ENCODE assay signal across 24 cellular contexts in genomic region chr2:200730302-200730701, GRCh38.
"Had no signal": no experiment of that assay in that cellular context is flagged by ENCODE, and none has a peak within 500 bp of the region (broad histone marks: within the 10 kb centered on the region; RNA-seq: fewer than 3 reads in every experiment).

No MANE protein-coding gene starts in this region.

- H3K9me3 ChIP-seq: esophagus muscularis mucosa, gastroesophageal sphincter, heart left ventricle, left lung, lower lobe of right lung, mucosa of descending colon had no signal

- H3K4me2 ChIP-seq: hepatocyte had no signal

- H3K4me1 ChIP-seq: esophagus muscularis mucosa, foreskin keratinocyte, gastroesophageal sphincter, left lung, lower lobe of right lung had no signal

- H3K36me3 ChIP-seq: esophagus muscularis mucosa, gastroesophageal sphincter, heart left ventricle, left lung, lower lobe of right lung had no signal

- H3K79me2 ChIP-seq: hepatocyte had no signal

- H3K4me3 ChIP-seq: coronary artery, dorsolateral prefrontal cortex, esophagus muscularis mucosa, gastroesophageal sphincter, heart left ventricle, hepatocyte, left lung, lower lobe of right lung, mucosa of descending colon had no signal

- H3K27ac ChIP-seq: coronary artery, esophagus muscularis mucosa, foreskin keratinocyte, gastroesophageal sphincter, heart left ventricle, hepatocyte, left lung, lower lobe of right lung had no signal

- ATAC-seq: gastroesophageal sphincter, heart left ventricle, left lung, lower lobe of right lung had no signal

- DNase-seq: dermis blood vessel endothelial cell; dorsolateral prefrontal cortex; effector CD4-positive, alpha-beta T cell; effector memory CD4-positive, alpha-beta T cell; foreskin keratinocyte; heart left ventricle; hypothalamus; immature natural killer cell; islet precursor cell; kidney; kidney glomerular epithelial cell; left colon; left lung; lower lobe of right lung; mesenchymal stem cell; mucosa of descending colon; naive B cell had no signal

- H3K27me3 ChIP-seq: left lung had no signal

- FAIRE-seq: colon, endothelial cell of umbilical vein, frontal cortex, kidney had no signal

- H2AFZ ChIP-seq: hepatocyte had no signal
